In genomic region chr12:116636636-116637519, GRCh38 we compare ENCODE assay signal across 1 cellular context.
TF ChIP-seq lines count a peak whose summit lies in the region.

No MANE protein-coding gene starts in this region.

TF ChIP-seq in HepG2, 621 proteins besides CTCF, POLR2A, EP300 and RAD21 (continued from another document and continues in another):
- TF ChIP-seq ZBTB39 (CRISPR knock-in tag; IDR thresholded peaks at IDR 0.05): peak; percentile 62; the same call in 1 of the 2 replicates
- peak; percentile 28; the same call in 1 of the 2 replicates for TF ChIP-seq HMGXB3 (CRISPR knock-in tag; IDR thresholded peaks at IDR 0.05; ENCODE audit: borderline replicate concordance)
- no peak for TF ChIP-seq NFATC3 (CRISPR knock-in tag; IDR thresholded peaks at IDR 0.05)
- no peak for TF ChIP-seq DBP (CRISPR knock-in tag; IDR thresholded peaks at IDR 0.05; ENCODE audit: not compliant biosample characterization)
- peak; percentile 82 for TF ChIP-seq CBFB (CRISPR knock-in tag; IDR thresholded peaks at IDR 0.05)
- TF ChIP-seq HMG20A (CRISPR knock-in tag; IDR thresholded peaks at IDR 0.05; ENCODE audit: borderline replicate concordance): peak; percentile 95
- TF ChIP-seq REXO4 (CRISPR knock-in tag; IDR thresholded peaks at IDR 0.05; ENCODE audit: borderline replicate concordance): no peak
- TF ChIP-seq THRA (CRISPR knock-in tag; IDR thresholded peaks at IDR 0.05; ENCODE audit: borderline replicate concordance): peak; percentile 72
- no peak for TF ChIP-seq ZNF232 (CRISPR knock-in tag; IDR thresholded peaks at IDR 0.05; ENCODE audit: borderline replicate concordance)
- no peak for TF ChIP-seq HNRNPL (IDR thresholded peaks at IDR 0.05; ENCODE audit: low read depth, low read length)
- peak; percentile 86 for TF ChIP-seq SMAD3 (CRISPR knock-in tag; IDR thresholded peaks at IDR 0.05)
- peak; percentile 55; the same call in 1 of the 2 replicates for TF ChIP-seq ERF (CRISPR knock-in tag; IDR thresholded peaks at IDR 0.05)
- peak; percentile 67 for TF ChIP-seq ZNF512B (CRISPR knock-in tag; IDR thresholded peaks at IDR 0.05; ENCODE audit: borderline replicate concordance)
- TF ChIP-seq NFYB (CRISPR knock-in tag; IDR thresholded peaks at IDR 0.05): no peak
- no peak for TF ChIP-seq KLF11 (CRISPR knock-in tag; IDR thresholded peaks at IDR 0.05)
- peak; percentile 51; the same call in 1 of the 2 replicates for TF ChIP-seq ZNF670 (CRISPR knock-in tag; IDR thresholded peaks at IDR 0.05; ENCODE audit: borderline replicate concordance)
- TF ChIP-seq KDM4B (CRISPR knock-in tag; IDR thresholded peaks at IDR 0.05): no peak
- TF ChIP-seq RERE (CRISPR knock-in tag; IDR thresholded peaks at IDR 0.05; ENCODE audit: low read depth): peak; percentile 97
- TF ChIP-seq KDM5A (IDR thresholded peaks at IDR 0.05; ENCODE audit: borderline replicate concordance, low read length): no peak
- peak; percentile 60; the same call in 1 of the 2 replicates for TF ChIP-seq ZNF816 (CRISPR knock-in tag; IDR thresholded peaks at IDR 0.05; ENCODE audit: borderline replicate concordance)
- TF ChIP-seq RELA (CRISPR knock-in tag; IDR thresholded peaks at IDR 0.05): no peak
- peak; percentile 89 for TF ChIP-seq SOX5 (CRISPR knock-in tag; IDR thresholded peaks at IDR 0.05; ENCODE audit: borderline replicate concordance)
- TF ChIP-seq ZNF362 (CRISPR knock-in tag; IDR thresholded peaks at IDR 0.05; ENCODE audit: borderline replicate concordance): peak; percentile 88
- no peak for TF ChIP-seq ZMAT5 (CRISPR knock-in tag; IDR thresholded peaks at IDR 0.05; ENCODE audit: borderline replicate concordance, low read depth)
- no peak for TF ChIP-seq GMEB2 (CRISPR knock-in tag; IDR thresholded peaks at IDR 0.05; ENCODE audit: low read depth)
- TF ChIP-seq GATA4 (IDR thresholded peaks at IDR 0.05; ENCODE audit: borderline replicate concordance, low read depth): no peak
- peak; percentile 21; the same call in 1 of the 2 replicates for TF ChIP-seq ZSCAN31 (CRISPR knock-in tag; IDR thresholded peaks at IDR 0.05; ENCODE audit: low read depth)
